In the genomic region with DNA sequence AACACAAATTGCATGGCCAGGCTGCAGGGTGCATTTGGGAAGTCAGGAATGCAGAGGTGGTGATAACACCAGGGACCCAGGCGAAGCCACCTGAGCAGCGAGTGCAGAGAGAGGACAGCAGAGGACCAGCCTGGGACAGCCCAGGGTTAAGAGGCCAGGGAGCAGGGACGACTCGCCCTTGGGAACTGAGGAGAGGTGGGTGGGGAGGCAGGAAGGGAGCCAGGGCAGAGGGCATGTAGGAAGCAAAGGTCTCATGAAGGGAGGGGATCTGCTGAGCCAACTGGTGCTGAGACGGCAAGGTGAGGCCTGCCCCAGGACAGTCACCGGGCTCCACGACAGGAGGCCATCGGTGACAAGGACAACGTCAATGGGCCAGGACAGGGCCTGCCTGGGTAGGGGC, we compare ENCODE assay signal across 24 cellular contexts. TPM values are rescaled to one million over a fixed set of nuclear protein-coding genes. Genes with fewer than 3 reads are reported as not detected.
DNase-seq lines count a peak whose midpoint lies in the region; ATAC-seq and TF ChIP-seq lines count a peak whose summit lies in the region.
"Had no signal": no experiment of that assay in that cellular context is flagged by ENCODE, and none has a peak within 500 bp of the region (broad histone marks: within the 10 kb centered on the region; RNA-seq: fewer than 3 reads in every experiment).

No MANE protein-coding gene starts in this region.

- H4K91ac ChIP-seq in neuronal stem cell (ENCODE audit: low read depth, low read length, poor library complexity), result no peak overlapping the region

- H3K27ac ChIP-seq in heart right ventricle, result no peak overlapping the region
- peak overlapping the region in 1 of 4 donors; percentile 39 for H3K27ac ChIP-seq in Peyer's patch
- H3K27ac ChIP-seq in neuronal stem cell (replicated peaks; ENCODE audit: low read length), result no peak overlapping the region
- H3K27ac ChIP-seq: BLaER1 treated with 17β-estradiol and CSF1 and Interleukin-3, amounts not matched to agents 10 nM and 100 nM had no signal

- H3K9me3 ChIP-seq in heart right ventricle, result no peaks in the 10 kb centered on the region
- H3K9me3 ChIP-seq in Peyer's patch, result no peaks in the 10 kb centered on the region
- H3K9me3 ChIP-seq in neuronal stem cell (replicated peaks in 1 of 2; ENCODE audit: control insufficient read depth in 2 of 2, insufficient read depth in 1 of 2, low read depth in 1 of 2, low read length in 2 of 2), result no peaks in the 10 kb centered on the region
- H3K9me3 ChIP-seq: A549; BE2C; BLaER1 treated with 17β-estradiol and CSF1 and Interleukin-3, amounts not matched to agents 10 nM and 100 nM; HAP-1 had no signal

- peak overlapping the region; percentile 37 for H3K9ac ChIP-seq in neuronal stem cell (ENCODE audit: low read depth, low read length, poor library complexity)

- no peak overlapping the region for H2BK5ac ChIP-seq in neuronal stem cell (ENCODE audit: low read length)

- H2BK15ac ChIP-seq in neuronal stem cell (ENCODE audit: low read length), result no peak overlapping the region

- no peak overlapping the region for H3K4me3 ChIP-seq in heart right ventricle
- no peak overlapping the region for H3K4me3 ChIP-seq in Peyer's patch
- no peak overlapping the region for H3K4me3 ChIP-seq in neuronal stem cell (ENCODE audit: low read length in 2 of 2)
- H3K4me3 ChIP-seq: A549; BLaER1 treated with 17β-estradiol and CSF1 and Interleukin-3, amounts not matched to agents 10 nM and 100 nM; GM12878; HAP-1 had no signal

- TF ChIP-seq POLR2A in Peyer's patch (IDR thresholded peaks at IDR 0.05), result no peak

- H2BK120ac ChIP-seq in neuronal stem cell (ENCODE audit: low read depth, low read length), result no peak overlapping the region

- DNase-seq in Right ventricle myocardium inferior (ENCODE audit: missing footprints) (peak; percentile 32), heart right ventricle (no peak), Peyer's patch (peak in 2 of 3 donors; percentile 72 to 76), neuronal stem cell (ENCODE audit: low spot score) (no peak), type B pancreatic cell (ENCODE audit: extremely low spot score, unreplicated experiment) (no peak)
- DNase-seq: 8988T; ACHN; AML-193; BE2C; CD4-positive, alpha-beta T cell; CD8-positive, alpha-beta memory T cell; DMS 273 treated with DMSO at 0.1 percent for 48 hours; DMS79; EL; GDM1; GOT3; HFFc6 had no signal

- peak overlapping the region; percentile 35 for H3K23ac ChIP-seq in neuronal stem cell (ENCODE audit: low read depth, low read length, poor library complexity)

- H3K9me3 Mint-ChIP-seq in type B pancreatic cell, result peaks cover 4% of the 10 kb centered on the region
- H3K9me3 Mint-ChIP-seq: CD14-positive monocyte; CD4-positive, alpha-beta T cell; CD8-positive, alpha-beta memory T cell; HFFc6 had no signal

- no peaks in the 10 kb centered on the region for H3K36me3 Mint-ChIP-seq in type B pancreatic cell
- H3K36me3 Mint-ChIP-seq: CD14-positive monocyte had no signal

- H2AK5ac ChIP-seq in neuronal stem cell (ENCODE audit: low read depth, low read length), result peak overlapping the region; percentile 82

- TF ChIP-seq CTCF in heart right ventricle (IDR thresholded peaks at IDR 0.05) (no peak), Peyer's patch (IDR thresholded peaks at IDR 0.05) (no peak), type B pancreatic cell (conservative IDR thresholded peaks at IDR 0.05) (no peak)

- no peaks in the 10 kb centered on the region for H3K36me3 ChIP-seq in heart right ventricle
- H3K36me3 ChIP-seq in Peyer's patch, result no peaks in the 10 kb centered on the region
- no peaks in the 10 kb centered on the region for H3K36me3 ChIP-seq in neuronal stem cell (replicated peaks in 1 of 2; ENCODE audit: control insufficient read depth in 2 of 2, insufficient read depth in 2 of 2, low read length in 2 of 2)
- H3K36me3 ChIP-seq: BE2C; BLaER1 treated with 17β-estradiol and CSF1 and Interleukin-3, amounts not matched to agents 10 nM and 100 nM; HAP-1 had no signal

- H3K4me1 Mint-ChIP-seq in type B pancreatic cell (ENCODE audit: unreplicated experiment), result peaks cover 8% of the 10 kb centered on the region

- H3K27me3 Mint-ChIP-seq in type B pancreatic cell, result no peaks in the 10 kb centered on the region
- H3K27me3 Mint-ChIP-seq: CD4-positive, alpha-beta T cell; CD8-positive, alpha-beta memory T cell had no signal

- H3K4me2 ChIP-seq in neuronal stem cell (ENCODE audit: insufficient read depth, low read length, poor library complexity, severe bottlenecking), result no peak overlapping the region
- H3K4me2 ChIP-seq: A549; BLaER1 treated with 17β-estradiol and CSF1 and Interleukin-3, amounts not matched to agents 10 nM and 100 nM had no signal

- H3K14ac ChIP-seq in neuronal stem cell (ENCODE audit: low read length), result no peak overlapping the region

- no peak overlapping the region for H3K18ac ChIP-seq in neuronal stem cell (ENCODE audit: low read length)

- H3K4ac ChIP-seq in neuronal stem cell (ENCODE audit: low read length), result no peak overlapping the region

- no peak overlapping the region for H3K4me3 Mint-ChIP-seq in type B pancreatic cell
- H3K4me3 Mint-ChIP-seq: CD14-positive monocyte; CD4-positive, alpha-beta T cell; HFFc6 had no signal

- H3K27ac Mint-ChIP-seq in type B pancreatic cell, result peak overlapping the region; percentile 18
- H3K27ac Mint-ChIP-seq: CD4-positive, alpha-beta T cell; HFFc6 had no signal

- H2BK12ac ChIP-seq in neuronal stem cell (ENCODE audit: low read length), result peak overlapping the region; percentile 95

- H4K8ac ChIP-seq in neuronal stem cell (ENCODE audit: low read depth, low read length), result no peak overlapping the region

- H3K79me1 ChIP-seq in neuronal stem cell (ENCODE audit: low read depth, low read length), result no peaks in the 10 kb centered on the region

- H3K4me1 ChIP-seq in heart right ventricle, result peaks cover 0 to 11% (median 6%) of the 10 kb centered on the region in 9 donors
- peaks cover 0 to 9% (median 0%) of the 10 kb centered on the region in 4 donors for H3K4me1 ChIP-seq in Peyer's patch
- H3K4me1 ChIP-seq in neuronal stem cell (ENCODE audit: control insufficient read depth in 2 of 2, insufficient read depth in 1 of 2, low read depth in 1 of 2, low read length in 2 of 2), result peaks cover 8 to 12% of the 10 kb centered on the region in 2 donors
- H3K4me1 ChIP-seq: BE2C had no signal

- ATAC-seq in Right ventricle myocardium inferior (no peak), heart right ventricle (no peak), HG03439 (IDR thresholded peaks at IDR 0.05; ENCODE audit: unreplicated experiment) (no peak), GM18870 (IDR thresholded peaks at IDR 0.05; ENCODE audit: unreplicated experiment) (no peak)
- ATAC-seq: GM12878 had no signal

- 81 to 84% methylated on average over 9 of the region's 9 CpGs for WGBS in heart right ventricle, 2 donors
- no CpG with 5 or more reads among the region's 9 CpGs for WGBS in neuronal stem cell (ENCODE audit: extremely low coverage in 2 of 2, insufficient read length in 2 of 2, insufficient replicate concordance in 1 of 2), 2 donors

- H2AFZ ChIP-seq in neuronal stem cell (ENCODE audit: low read length), result no peak overlapping the region

- intact Hi-C loops in Right ventricle myocardium inferior (cut with DNase I) (no loop called here), heart right ventricle (cut with DNase I) (no loop called here)

- H3K27me3 ChIP-seq in heart right ventricle, result no peaks in the 10 kb centered on the region
- no peaks in the 10 kb centered on the region for H3K27me3 ChIP-seq in Peyer's patch
- no peaks in the 10 kb centered on the region for H3K27me3 ChIP-seq in neuronal stem cell (ENCODE audit: control insufficient read depth in 3 of 3, insufficient read depth in 3 of 3, low read depth in 1 of 3, low read length in 3 of 3)
- H3K27me3 ChIP-seq: BE2C; BLaER1 treated with 17β-estradiol and CSF1 and Interleukin-3, amounts not matched to agents 10 nM and 100 nM had no signal

RNA-seq across cellular contexts. Expression of a gene that starts 16.4 kb away (rescaled TPM):
- 6.0 TPM for total RNA-seq in Right ventricle myocardium inferior
- 1 to 10 TPM; 2.7 to 7.0 (median 5.0) TPM for total RNA-seq in heart right ventricle
- 1 to 10 TPM; 4.6 to 7.5 TPM for polyA plus RNA-seq in heart right ventricle
- 10 to 100 TPM in 1 of 4 donors, 1 to 10 TPM in 2, under 1 TPM in 1; 0.80 to 10.3 (median 2.2) TPM for total RNA-seq in Peyer's patch
- polyA plus RNA-seq in neuronal stem cell (2013, experiment 1 of 2), result 5.8 TPM
- 5.8 TPM for polyA plus RNA-seq in neuronal stem cell (2013, experiment 2 of 2)
- total RNA-seq in type B pancreatic cell (ENCODE audit: low replicate concordance), result 0.69 and 2.1 TPM in 2 replicates
- total RNA-seq: CD4-positive, alpha-beta T cell; CD8-positive, alpha-beta memory T cell had no signal
- polyA plus RNA-seq: CD14-positive monocyte; CD8-positive, alpha-beta memory T cell had no signal

RNA-seq across cellular contexts. Expression of a gene that starts 31.1 kb away (rescaled TPM):
- not detected for total RNA-seq in Right ventricle myocardium inferior
- total RNA-seq in heart right ventricle, result under 1 TPM in 3 of 10 donors, not detected in 7; 0.15 to 0.21 (median 0.20) TPM
- polyA plus RNA-seq in heart right ventricle, result 1 to 10 TPM in 1 of 2 donors, not detected in 1; 6.4 TPM
- not detected for total RNA-seq in Peyer's patch
- polyA plus RNA-seq in neuronal stem cell (2013, experiment 1 of 2), result 5.5 TPM
- 5.3 TPM for polyA plus RNA-seq in neuronal stem cell (2013, experiment 2 of 2)
- 1.2 and 1.4 TPM in 2 replicates for total RNA-seq in type B pancreatic cell (ENCODE audit: low replicate concordance)
- polyA plus RNA-seq: CD14-positive monocyte; CD8-positive, alpha-beta memory T cell had no signal

RNA-seq across cellular contexts. Expression of a gene that starts 40.3 kb away (rescaled TPM):
- total RNA-seq in Right ventricle myocardium inferior (150 TPM), heart right ventricle (100 to 1,000 TPM; 104 to 178 (median 124) TPM), Peyer's patch (100 to 1,000 TPM in 3 of 4 donors, 10 to 100 TPM in 1; 44.6 to 145 (median 126) TPM), type B pancreatic cell (ENCODE audit: low replicate concordance) (254 and 259 TPM in 2 replicates)
- 100 to 1,000 TPM in 1 of 2 donors, 10 to 100 TPM in 1; 98.8 to 222 TPM for polyA plus RNA-seq in heart right ventricle
- 115 TPM for polyA plus RNA-seq in neuronal stem cell (2013, experiment 1 of 2)
- 115 TPM for polyA plus RNA-seq in neuronal stem cell (2013, experiment 2 of 2)

Comparison
In these comparisons a context has a peak if more than half of its experiments do, and no peak if none do; other contexts are left out.
1. DNase-seq: peak in Right ventricle myocardium inferior (single experiment) and Peyer's patch (2 of 3); none in heart right ventricle (0 of 2), neuronal stem cell (single experiment) and type B pancreatic cell (single experiment).